Comparison of ENCODE assay signal across 21 cellular contexts in genomic region chr2:139600166-139600565, GRCh38.
"Had no signal": no experiment of that assay in that cellular context is flagged by ENCODE, and none has a peak within 500 bp of the region (broad histone marks: within the 10 kb centered on the region; RNA-seq: fewer than 3 reads in every experiment).

No MANE protein-coding gene starts in this region.

- H3K27ac ChIP-seq: SJSA1, SK-N-MC had no signal

- H3K4me1 ChIP-seq: SJSA1 had no signal

- ATAC-seq: HepG2 had no signal

- H3K4me3 ChIP-seq: SJSA1, SK-N-MC had no signal

- DNase-seq: IMR-90, Karpas-422, KG1, MM.1S, NCI-H1092 treated with DMSO at 0.1 percent for 48 hours, NCI-H1436, NCI-H1694 treated with DMSO at 0.1 percent for 48 hours, NCI-H1930, NCI-H2081 treated with DMSO at 0.1 percent for 48 hours, NCI-H2171, NCI-H226, NCI-H446, NCI-H510A, NCI-H524 treated with DMSO at 0.1 percent for 48 hours, Right ventricle myocardium superior, RPMI8226, SIG-M5, T-helper 2 cell had no signal

- H3K27me3 ChIP-seq: SJSA1 had no signal

- H3K36me3 ChIP-seq: SJSA1 had no signal
